8 cellular contexts compared by ENCODE assay signal in genomic region chr6:150068786-150069648, GRCh38. TPM values are rescaled to one million over a fixed set of nuclear protein-coding genes. Genes with fewer than 3 reads are reported as not detected.
DNase-seq lines count a peak whose midpoint lies in the region; ATAC-seq, FAIRE-seq and TF ChIP-seq lines count a peak whose summit lies in the region.

Gene ULBP3, minus strand, starts transcription at chr6:150069121. Its CDS starts 55 bp downstream, at chr6:150069066.

- ATAC-seq in GM21576 (IDR thresholded peaks at IDR 0.05; ENCODE audit: unreplicated experiment) (peak; percentile 67), aorta (ENCODE audit: low FRiP score) (peak; percentile 92)

- peaks cover 17% of the 10 kb centered on the region for H3K4me1 Mint-ChIP-seq in T-helper 2 cell treated with Interferon-gamma antibody and Interleukin-4, amounts not matched to agents 5 μg/mL and 100 μg/mL, for 36 hours (ENCODE audit: low read depth)

- H3K4me3 Mint-ChIP-seq in T-helper 2 cell treated with Interferon-gamma antibody and Interleukin-4, amounts not matched to agents 5 μg/mL and 100 μg/mL, for 36 hours = peak within 1 kb of the TSS; percentile 79

- H3K27me3 ChIP-seq in aorta (ENCODE audit: control insufficient read depth in 1 of 2, insufficient read depth in 2 of 2, low read length in 1 of 2) = no peaks in the 10 kb centered on the region

- no peaks in the 10 kb centered on the region for H3K36me3 ChIP-seq in aorta (ENCODE audit: control insufficient read depth in 1 of 2, insufficient read depth in 2 of 2, low read length in 1 of 2)

- H3K4me3 ChIP-seq in aorta (ENCODE audit: low read length in 2 of 2) = peak within 1 kb of the TSS; percentile 37 to 84

- H3K9me3 ChIP-seq in aorta (ENCODE audit: control insufficient read depth, low read length) = no peaks in the 10 kb centered on the region

- H3K4me1 ChIP-seq in aorta (ENCODE audit: control insufficient read depth in 1 of 2, insufficient read depth in 2 of 2, low read length in 2 of 2) = no peaks in the 10 kb centered on the region

- 5 to 6% methylated on average over 59 to 70 of the region's 70 CpGs for WGBS in aorta, 2 donors

- intact Hi-C loops in aorta (cut with DNase I) = no loop called here

- H3K27ac Mint-ChIP-seq in T-helper 2 cell treated with Interferon-gamma antibody and Interleukin-4, amounts not matched to agents 5 μg/mL and 100 μg/mL, for 36 hours = no peak within 1 kb of the TSS

- H3K36me3 Mint-ChIP-seq in T-helper 2 cell treated with Interferon-gamma antibody and Interleukin-4, amounts not matched to agents 5 μg/mL and 100 μg/mL, for 36 hours (ENCODE audit: low read depth) = no peaks in the 10 kb centered on the region

- no peaks in the 10 kb centered on the region for H3K9me3 Mint-ChIP-seq in T-helper 2 cell treated with Interferon-gamma antibody and Interleukin-4, amounts not matched to agents 5 μg/mL and 100 μg/mL, for 36 hours

- no peak for FAIRE-seq in D721Med (lab: Jason Lieb, UNC)

- DNase-seq in D721Med (ENCODE audit: insufficient read length, low spot score) (no peak), astrocyte of the hippocampus (ENCODE audit: low read depth, low spot score) (peak; percentile 98), hepatic stellate cell (ENCODE audit: low spot score) (peak; percentile 98), renal cortical epithelial cell (ENCODE audit: low read depth) (peak; percentile 91), aorta (peak; percentile 93 to 97)
- peak; percentile 66 for DNase-seq in T-helper 2 cell treated with Interferon-gamma antibody and Interleukin-4, amounts not matched to agents 5 μg/mL and 100 μg/mL, for 36 hours (ENCODE audit: low spot score)

- H3K27ac ChIP-seq in aorta (ENCODE audit: low read depth in 1 of 2, low read length in 2 of 2) = peak within 1 kb of the TSS in 1 of 2 donors; percentile 29

- TF ChIP-seq CTCF in D721Med (IDR thresholded peaks at IDR 0.05; ENCODE audit: insufficient read depth, missing control alignments) = peak; percentile 28
- TF ChIP-seq CTCF in LNCAP (IDR thresholded peaks at IDR 0.05) = peak; percentile 71

- H3K27me3 Mint-ChIP-seq in T-helper 2 cell treated with Interferon-gamma antibody and Interleukin-4, amounts not matched to agents 5 μg/mL and 100 μg/mL, for 36 hours (ENCODE audit: low read depth) = peaks cover 35% of the 10 kb centered on the region

RNA-seq across cellular contexts. Expression of gene ULBP3, which starts in this region (rescaled TPM):
- total RNA-seq in renal cortical epithelial cell (10.3 and 10.9 TPM in 2 replicates), aorta (under 1 TPM; 0.39 to 0.75 TPM)
- under 1 TPM in 1 of 2 donors, not detected in 1; 0.41 TPM for polyA plus RNA-seq in aorta

Comparison
In these comparisons a context has a peak if more than half of its experiments do, and no peak if none do; other contexts are left out.
1. Peak in DNase-seq, ATAC-seq and H3K4me3 ChIP-seq in aorta; RNA of the gene not detected or under 1 TPM.